Comparison of ENCODE assay signal across 8 cellular contexts in the genomic region with DNA sequence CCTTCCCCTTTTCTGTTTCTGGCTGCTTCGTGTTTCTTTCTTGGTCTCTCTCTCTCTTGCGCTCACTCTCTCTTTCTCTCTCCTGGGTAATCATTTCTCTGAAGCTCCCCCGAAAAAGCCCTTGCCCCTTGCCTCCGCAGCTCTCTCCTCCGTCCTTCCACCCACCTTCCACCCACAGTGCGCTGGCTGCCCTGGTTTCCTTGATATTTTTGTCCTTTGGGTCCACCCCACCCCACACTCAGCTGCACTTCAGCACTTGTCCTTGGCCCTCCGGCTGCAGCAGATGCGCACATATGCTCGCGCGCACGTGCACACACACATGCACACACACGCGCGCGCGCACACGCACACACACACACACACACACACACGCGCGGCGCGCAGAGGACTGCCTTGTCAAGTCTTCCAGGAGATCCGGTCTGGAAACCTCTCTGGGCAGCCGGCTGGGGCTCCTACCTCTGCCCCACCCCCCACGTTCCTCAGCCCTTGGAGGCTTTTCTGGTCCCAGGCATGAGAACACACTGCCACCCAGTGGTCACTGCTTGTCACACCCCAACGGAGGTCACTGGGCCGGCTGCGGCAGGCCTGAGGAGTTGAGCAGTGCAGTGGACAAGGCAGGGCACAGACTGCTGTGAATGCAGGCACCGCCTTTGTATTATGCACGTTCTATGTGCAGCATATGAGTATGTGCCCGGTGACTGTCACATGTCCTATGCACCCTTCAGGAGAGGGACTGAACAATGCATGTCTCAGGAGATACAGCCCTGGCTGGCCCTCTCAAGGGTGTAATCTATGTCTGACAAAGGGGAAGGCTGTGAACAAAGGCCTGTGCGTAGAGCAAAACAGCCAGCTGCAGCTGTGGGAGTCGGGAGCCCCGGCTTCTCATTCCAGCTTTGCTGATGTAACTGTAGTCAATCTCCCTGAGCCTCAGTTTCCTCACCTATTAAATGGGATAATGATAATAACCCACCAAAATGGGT. TPM values are rescaled to one million over a fixed set of nuclear protein-coding genes. Genes with fewer than 3 reads are reported as not detected.
DNase-seq lines count a peak whose midpoint lies in the region; ATAC-seq and TF ChIP-seq lines count a peak whose summit lies in the region.

No MANE protein-coding gene starts in this region.

- peak overlapping the region; percentile 35; the same call in 1 of the 2 replicates for H2AFZ ChIP-seq in Loucy (ENCODE audit: low read length)

- H3K4me1 Mint-ChIP-seq in activated T-helper 2 cell treated with anti-CD3 and anti-CD28 coated beads, Interferon-gamma antibody, Interleukin-2, Interleukin-4, amounts not matched to agents 10 μg/mL and 5 μg/mL and 100 μg/mL, durations not matched to agents 14 hours and 24 hours and 36 hours (ENCODE audit: low read depth) = peaks cover 77% of the 10 kb centered on the region
- peaks cover 13 to 21% of the 10 kb centered on the region in 2 donors for H3K4me1 Mint-ChIP-seq in natural killer cell

- intact Hi-C loops in activated T-helper 2 cell treated with anti-CD3 and anti-CD28 coated beads, Interferon-gamma antibody, Interleukin-2, Interleukin-4, amounts not matched to agents 10 μg/mL and 5 μg/mL and 100 μg/mL, durations not matched to agents 14 hours and 24 hours and 36 hours (cut with micrococcal nuclease) = loop anchor here (2.0 kb wide), 1 partner anchor 14 kb away; no protein-coding TSS in a partner anchor
- intact Hi-C loops in natural killer cell (cut with micrococcal nuclease) = loop anchor here (1.0 to 2.0 kb wide), 4 partner anchors 26 to 224 kb away; a partner anchor contains a TSS

- peak overlapping the region; percentile 71 for H3K4me3 Mint-ChIP-seq in activated T-helper 2 cell treated with anti-CD3 and anti-CD28 coated beads, Interferon-gamma antibody, Interleukin-2, Interleukin-4, amounts not matched to agents 10 μg/mL and 5 μg/mL and 100 μg/mL, durations not matched to agents 14 hours and 24 hours and 36 hours (ENCODE audit: low read depth)
- peak overlapping the region; percentile 89 for H3K4me3 Mint-ChIP-seq in natural killer cell

- H3K9me3 ChIP-seq in Loucy (ENCODE audit: insufficient read depth, low read depth, low read length) = no peaks in the 10 kb centered on the region

- H3K4me1 ChIP-seq in Loucy (ENCODE audit: insufficient read depth, low read length, poor library complexity, severe bottlenecking) = peaks cover 4% of the 10 kb centered on the region

- H3K36me3 ChIP-seq in Loucy (ENCODE audit: insufficient read depth, low read length) = no peaks in the 10 kb centered on the region

- peak overlapping the region; percentile 66 for H3K27ac Mint-ChIP-seq in activated T-helper 2 cell treated with anti-CD3 and anti-CD28 coated beads, Interferon-gamma antibody, Interleukin-2, Interleukin-4, amounts not matched to agents 10 μg/mL and 5 μg/mL and 100 μg/mL, durations not matched to agents 14 hours and 24 hours and 36 hours
- peak overlapping the region; percentile 24 to 67 for H3K27ac Mint-ChIP-seq in natural killer cell

- H3K27ac ChIP-seq in RWPE1 = peak overlapping the region; percentile 42

- no peaks in the 10 kb centered on the region for H3K27me3 ChIP-seq in Loucy (ENCODE audit: insufficient read depth, low read length, poor library complexity, severe bottlenecking)

- H3K79me2 ChIP-seq in Loucy (ENCODE audit: insufficient read depth, low read length) = no peaks in the 10 kb centered on the region

- no peaks in the 10 kb centered on the region for H3K9me2 ChIP-seq in Loucy (replicated peaks; ENCODE audit: low read depth, low read length)

- H3F3A ChIP-seq in Loucy (ENCODE audit: low read depth) = no peaks in the 10 kb centered on the region

- H3K4me3 ChIP-seq in Loucy (ENCODE audit: low read length, poor library complexity, severe bottlenecking) = peak overlapping the region; percentile 46

- peak overlapping the region; percentile 53 for H3K4me2 ChIP-seq in Loucy (ENCODE audit: low read depth, low read length, poor library complexity, severe bottlenecking)

- TF ChIP-seq CTCF in Loucy (conservative IDR thresholded peaks at IDR 0.05; ENCODE audit: low read length) = peak; percentile 95
- peak; percentile 76 for TF ChIP-seq CTCF in RWPE1 (conservative IDR thresholded peaks at IDR 0.05; ENCODE audit: low read depth)
- peak; percentile 93 for TF ChIP-seq CTCF in natural killer cell (IDR thresholded peaks at IDR 0.05)

- H3K9me3 Mint-ChIP-seq in activated T-helper 2 cell treated with anti-CD3 and anti-CD28 coated beads, Interferon-gamma antibody, Interleukin-2, Interleukin-4, amounts not matched to agents 10 μg/mL and 5 μg/mL and 100 μg/mL, durations not matched to agents 14 hours and 24 hours and 36 hours = no peaks in the 10 kb centered on the region
- no peaks in the 10 kb centered on the region for H3K9me3 Mint-ChIP-seq in natural killer cell

- no peaks in the 10 kb centered on the region for H4K20me1 ChIP-seq in Loucy (ENCODE audit: insufficient read depth, low read length, poor library complexity, severe bottlenecking)

- DNase-seq in DMS114 treated with DMSO at 0.1 percent for 48 hours (lab: John Stamatoyannopoulos, UW; ENCODE audit: unreplicated experiment) (peak; percentile 84), RWPE1 (ENCODE audit: low spot score) (peak; percentile 80), fibroblast of peridontal ligament (ENCODE audit: extremely low read depth) (peak; percentile 91), natural killer cell (peak; percentile 79)
- peak; percentile 81 for DNase-seq in activated T-helper 2 cell treated with anti-CD3 and anti-CD28 coated beads, Interferon-gamma antibody, Interleukin-2, Interleukin-4, amounts not matched to agents 10 μg/mL and 5 μg/mL and 100 μg/mL, durations not matched to agents 14 hours and 24 hours and 36 hours (ENCODE audit: low spot score)
- peak; percentile 73 to 89 (median 84) for DNase-seq in stimulated activated naive CD4-positive, alpha-beta T cell (lab: John Stamatoyannopoulos, UW)

- POLR2A ChIA-PET in RWPE1 (lab: Yijun Ruan, JAX; ENCODE audit: low non-redundant PET) = interaction anchor here (1.2 kb wide), 1 partner anchor 12 kb away, joined by 3 read pairs; no protein-coding TSS in a partner anchor

- H3K9ac ChIP-seq in Loucy (ENCODE audit: low read depth, low read length, poor library complexity, severe bottlenecking) = peak overlapping the region; percentile 34

- ATAC-seq in GM21723 (IDR thresholded peaks at IDR 0.05; ENCODE audit: unreplicated experiment) (peak; percentile 79), natural killer cell (peak; percentile 93 to 99 (median 97))

- H3K36me3 Mint-ChIP-seq in activated T-helper 2 cell treated with anti-CD3 and anti-CD28 coated beads, Interferon-gamma antibody, Interleukin-2, Interleukin-4, amounts not matched to agents 10 μg/mL and 5 μg/mL and 100 μg/mL, durations not matched to agents 14 hours and 24 hours and 36 hours (ENCODE audit: low read depth) = peaks cover 48% of the 10 kb centered on the region
- H3K36me3 Mint-ChIP-seq in natural killer cell = no peaks in the 10 kb centered on the region

- CTCF ChIA-PET in RWPE1 (lab: Yijun Ruan, JAX) = interaction anchor here (0.5 to 1.6 kb wide), 8 partner anchors 14 to 294 kb away, joined by 3 to 10 read pairs (median 5); no protein-coding TSS in a partner anchor

- H3K27me3 Mint-ChIP-seq in activated T-helper 2 cell treated with anti-CD3 and anti-CD28 coated beads, Interferon-gamma antibody, Interleukin-2, Interleukin-4, amounts not matched to agents 10 μg/mL and 5 μg/mL and 100 μg/mL, durations not matched to agents 14 hours and 24 hours and 36 hours (ENCODE audit: low read depth) = no peaks in the 10 kb centered on the region
- peaks cover 45 to 48% of the 10 kb centered on the region in 2 donors for H3K27me3 Mint-ChIP-seq in natural killer cell (ENCODE audit: low read depth in 2 of 2)

RNA-seq across cellular contexts. Expression of a gene that starts 6.5 kb away (rescaled TPM):
- total RNA-seq in activated T-helper 2 cell treated with anti-CD3 and anti-CD28 coated beads, Interferon-gamma antibody, Interleukin-2, Interleukin-4, amounts not matched to agents 10 μg/mL and 5 μg/mL and 100 μg/mL, durations not matched to agents 14 hours and 24 hours and 36 hours = 215 and 223 TPM in 2 replicates
- 1 to 10 TPM in 1 of 3 donors, under 1 TPM in 2; 0.36 to 7.6 (median 0.78) TPM for total RNA-seq in natural killer cell

RNA-seq across cellular contexts. Expression of a gene that starts 10.5 kb away (rescaled TPM):
- total RNA-seq in activated T-helper 2 cell treated with anti-CD3 and anti-CD28 coated beads, Interferon-gamma antibody, Interleukin-2, Interleukin-4, amounts not matched to agents 10 μg/mL and 5 μg/mL and 100 μg/mL, durations not matched to agents 14 hours and 24 hours and 36 hours = 354 and 368 TPM in 2 replicates
- 10 to 100 TPM in 1 of 3 donors, 1 to 10 TPM in 2; 8.5 to 10.1 (median 9.8) TPM for total RNA-seq in natural killer cell

RNA-seq across cellular contexts. Expression of a gene that starts 12.7 kb away (rescaled TPM):
- total RNA-seq in activated T-helper 2 cell treated with anti-CD3 and anti-CD28 coated beads, Interferon-gamma antibody, Interleukin-2, Interleukin-4, amounts not matched to agents 10 μg/mL and 5 μg/mL and 100 μg/mL, durations not matched to agents 14 hours and 24 hours and 36 hours = 235 and 262 TPM in 2 replicates
- total RNA-seq in natural killer cell = 10 to 100 TPM in 1 of 3 donors, 1 to 10 TPM in 2; 2.3 to 33.2 (median 2.8) TPM

RNA-seq across cellular contexts. Expression of a gene that starts 25.9 kb away (rescaled TPM):
- total RNA-seq in activated T-helper 2 cell treated with anti-CD3 and anti-CD28 coated beads, Interferon-gamma antibody, Interleukin-2, Interleukin-4, amounts not matched to agents 10 μg/mL and 5 μg/mL and 100 μg/mL, durations not matched to agents 14 hours and 24 hours and 36 hours = 162 and 172 TPM in 2 replicates
- total RNA-seq in natural killer cell = 100 to 1,000 TPM; 114 to 117 (median 116) TPM

RNA-seq across cellular contexts. Expression of a gene that starts 42.8 kb away (rescaled TPM):
- 0.11 and 0.30 TPM in 2 replicates for total RNA-seq in activated T-helper 2 cell treated with anti-CD3 and anti-CD28 coated beads, Interferon-gamma antibody, Interleukin-2, Interleukin-4, amounts not matched to agents 10 μg/mL and 5 μg/mL and 100 μg/mL, durations not matched to agents 14 hours and 24 hours and 36 hours
- total RNA-seq in natural killer cell = 1 to 10 TPM in 1 of 3 donors, under 1 TPM in 2; 0.39 to 2.1 (median 0.68) TPM

Comparison
In these comparisons a context has a peak if more than half of its experiments do, and no peak if none do; other contexts are left out.
1. Peak in every context shown above with its lines: DNase-seq, ATAC-seq, H3K4me3 ChIP-seq and H3K27ac ChIP-seq.
2. RNA of a gene that starts 6.5 kb away (total RNA-seq): 215 to 223 TPM in activated T-helper 2 cell treated with anti-CD3 and anti-CD28 coated beads, Interferon-gamma antibody, Interleukin-2, Interleukin-4, amounts not matched to agents 10 μg/mL and 5 μg/mL and 100 μg/mL, durations not matched to agents 14 hours and 24 hours and 36 hours; 0.36 to 7.6 TPM in natural killer cell; every median in the first group is over 10 times any median in the second.
3. RNA of a gene that starts 10.5 kb away (total RNA-seq): 354 to 368 TPM in activated T-helper 2 cell treated with anti-CD3 and anti-CD28 coated beads, Interferon-gamma antibody, Interleukin-2, Interleukin-4, amounts not matched to agents 10 μg/mL and 5 μg/mL and 100 μg/mL, durations not matched to agents 14 hours and 24 hours and 36 hours; 8.5 to 10.1 TPM in natural killer cell; every median in the first group is over 10 times any median in the second.